Comparison of ENCODE assay signal across 18 cellular contexts in the genomic region with DNA sequence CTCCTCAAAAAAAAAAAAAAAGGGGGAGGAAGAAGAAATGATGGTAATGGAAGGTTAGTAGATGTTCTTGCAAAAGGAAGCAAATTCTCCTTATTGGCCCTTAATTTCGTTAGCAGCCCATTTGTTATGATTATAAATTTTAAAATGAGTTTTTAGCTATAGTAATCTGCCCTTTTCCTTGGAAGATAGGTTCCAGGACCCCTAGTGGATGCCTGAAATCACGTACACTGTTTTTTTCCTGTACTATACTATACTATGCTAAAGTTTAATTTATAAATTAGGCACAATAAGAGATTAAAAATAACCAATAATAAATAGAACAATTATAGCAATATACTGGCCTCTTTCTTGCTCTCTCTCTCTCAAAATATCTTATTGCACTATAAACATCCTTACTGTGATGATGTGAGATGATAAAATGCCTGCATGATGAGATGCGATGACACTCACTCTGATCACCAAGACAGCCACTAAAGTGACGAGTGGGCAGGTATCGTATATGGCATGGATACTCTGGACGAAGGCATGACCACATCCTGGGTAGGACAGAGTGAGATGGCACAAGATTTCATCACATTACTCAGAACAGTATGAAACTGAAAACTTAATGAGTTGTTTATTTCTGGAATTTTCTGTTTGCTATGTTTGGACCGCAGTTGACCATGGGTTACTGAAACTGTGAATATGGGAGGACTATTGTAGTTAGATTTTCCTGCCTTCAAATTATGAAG.
DNase-seq lines count a peak whose midpoint lies in the region; ATAC-seq and TF ChIP-seq lines count a peak whose summit lies in the region.
"Had no signal": no experiment of that assay in that cellular context is flagged by ENCODE, and none has a peak within 500 bp of the region (broad histone marks: within the 10 kb centered on the region; RNA-seq: fewer than 3 reads in every experiment).

No MANE protein-coding gene starts in this region.

- no peaks in the 10 kb centered on the region for H3K9me3 Mint-ChIP-seq in T-helper 1 cell treated with Interleukin-12 subunit alpha and Interleukin-12 subunit beta and Interleukin-4 antibody, amounts not matched to agents 30 μg/mL and 1 μg/mL, for 36 hours
- no peaks in the 10 kb centered on the region for H3K9me3 Mint-ChIP-seq in brain
- H3K9me3 Mint-ChIP-seq: activated CD4-positive, alpha-beta T cell treated with anti-CD3 and anti-CD28 coated beads, Interleukin-2, amount 10 ng/mL, durations not matched to agents 24 days and 14 days; activated T-cell treated with anti-CD3 and anti-CD28 coated beads, Interleukin-2, amount 50 U/mL, for 72 hours; dendritic cell treated with granulocyte-macrophage colony-stimulating factor and Interleukin-4, amounts not matched to agents 40 ng/mL and 50 ng/mL, for 4 days had no signal

- no peak overlapping the region for H3K9ac ChIP-seq in Loucy (ENCODE audit: low read depth, low read length, poor library complexity, severe bottlenecking)

- H3F3A ChIP-seq in Loucy (ENCODE audit: low read depth): no peaks in the 10 kb centered on the region

- TF ChIP-seq CTCF in Loucy (conservative IDR thresholded peaks at IDR 0.05; ENCODE audit: low read length) (no peak), brain (conservative IDR thresholded peaks at IDR 0.05) (no peak), osteoblast (IDR thresholded peaks at IDR 0.05; ENCODE audit: extremely low read depth, low read depth, low read length) (peak; percentile 32)

- H3K4me1 ChIP-seq in Loucy (ENCODE audit: insufficient read depth, low read length, poor library complexity, severe bottlenecking) (peaks cover 15% of the 10 kb centered on the region), osteoblast (ENCODE audit: insufficient read depth, low read length) (no peaks in the 10 kb centered on the region)
- H3K4me1 ChIP-seq: suprapubic skin had no signal

- no peak overlapping the region for H3K27ac ChIP-seq in osteoblast (ENCODE audit: low read depth, low read length)
- H3K27ac ChIP-seq: suprapubic skin had no signal

- H3K4me1 Mint-ChIP-seq in T-helper 1 cell treated with Interleukin-12 subunit alpha and Interleukin-12 subunit beta and Interleukin-4 antibody, amounts not matched to agents 30 μg/mL and 1 μg/mL, for 36 hours (ENCODE audit: low read depth): peaks cover 20% of the 10 kb centered on the region
- H3K4me1 Mint-ChIP-seq in brain: peaks cover 25% of the 10 kb centered on the region

- no peak for DNase-seq in T-helper 1 cell
- no peak for DNase-seq in osteoblast (ENCODE audit: insufficient read length, low spot score, missing footprints)
- no peak for DNase-seq in stimulated activated CD4-positive, alpha-beta T cell treated with anti-CD3 and anti-CD28 coated beads, Interleukin-2, amount 100 ng/mL, for 48 hours
- no peak for DNase-seq in OCI-M2 (lab: John Stamatoyannopoulos, UW; ENCODE audit: unreplicated experiment)
- DNase-seq: 8988T; activated CD4-positive, alpha-beta T cell treated with anti-CD3 and anti-CD28 coated beads, Interleukin-2, amount 10 ng/mL, durations not matched to agents 24 days and 14 days; activated T-cell treated with anti-CD3 and anti-CD28 coated beads, Interleukin-2, amount 50 U/mL, for 72 hours; Caco-2; NCI-H2107; NCI-H748 treated with DMSO at 0.1 percent for 48 hours; T1000 had no signal

- ATAC-seq in GM18909 (IDR thresholded peaks at IDR 0.05; ENCODE audit: poor library complexity, unreplicated experiment): no peak
- ATAC-seq: left lobe of liver had no signal

- no peaks in the 10 kb centered on the region for H3K27me3 Mint-ChIP-seq in T-helper 1 cell treated with Interleukin-12 subunit alpha and Interleukin-12 subunit beta and Interleukin-4 antibody, amounts not matched to agents 30 μg/mL and 1 μg/mL, for 36 hours (ENCODE audit: low read depth)
- no peaks in the 10 kb centered on the region for H3K27me3 Mint-ChIP-seq in brain
- H3K27me3 Mint-ChIP-seq: activated CD4-positive, alpha-beta T cell treated with anti-CD3 and anti-CD28 coated beads, Interleukin-2, amount 10 ng/mL, durations not matched to agents 24 days and 14 days; dendritic cell treated with granulocyte-macrophage colony-stimulating factor and Interleukin-4, amounts not matched to agents 40 ng/mL and 50 ng/mL, for 4 days had no signal

- peaks cover 37% of the 10 kb centered on the region for H3K36me3 Mint-ChIP-seq in T-helper 1 cell treated with Interleukin-12 subunit alpha and Interleukin-12 subunit beta and Interleukin-4 antibody, amounts not matched to agents 30 μg/mL and 1 μg/mL, for 36 hours (ENCODE audit: low read depth)
- H3K36me3 Mint-ChIP-seq in brain: peaks cover 60% of the 10 kb centered on the region

- H3K79me2 ChIP-seq in Loucy (ENCODE audit: insufficient read depth, low read length) (no peaks in the 10 kb centered on the region), osteoblast (ENCODE audit: insufficient read depth, low read length) (no peaks in the 10 kb centered on the region)

- H3K4me3 Mint-ChIP-seq in T-helper 1 cell treated with Interleukin-12 subunit alpha and Interleukin-12 subunit beta and Interleukin-4 antibody, amounts not matched to agents 30 μg/mL and 1 μg/mL, for 36 hours: peak overlapping the region; percentile 21
- H3K4me3 Mint-ChIP-seq in brain: no peak overlapping the region
- H3K4me3 Mint-ChIP-seq: activated CD4-positive, alpha-beta T cell treated with anti-CD3 and anti-CD28 coated beads, Interleukin-2, amount 10 ng/mL, durations not matched to agents 24 days and 14 days; activated T-cell treated with anti-CD3 and anti-CD28 coated beads, Interleukin-2, amount 50 U/mL, for 72 hours; dendritic cell treated with granulocyte-macrophage colony-stimulating factor and Interleukin-4, amounts not matched to agents 40 ng/mL and 50 ng/mL, for 4 days had no signal

- H3K9me2 ChIP-seq in Loucy (replicated peaks; ENCODE audit: low read depth, low read length): no peaks in the 10 kb centered on the region

- H4K20me1 ChIP-seq in Loucy (ENCODE audit: insufficient read depth, low read length, poor library complexity, severe bottlenecking) (no peaks in the 10 kb centered on the region), osteoblast (ENCODE audit: insufficient read depth, low read length) (no peaks in the 10 kb centered on the region)

- no peaks in the 10 kb centered on the region for H3K9me3 ChIP-seq in Loucy (ENCODE audit: insufficient read depth, low read depth, low read length)
- H3K9me3 ChIP-seq in osteoblast (ENCODE audit: low read depth, low read length): no peaks in the 10 kb centered on the region
- H3K9me3 ChIP-seq: Caco-2, suprapubic skin had no signal

- no peaks in the 10 kb centered on the region for H3K27me3 ChIP-seq in Loucy (ENCODE audit: insufficient read depth, low read length, poor library complexity, severe bottlenecking)
- no peaks in the 10 kb centered on the region for H3K27me3 ChIP-seq in osteoblast (ENCODE audit: insufficient read depth, low read length)
- H3K27me3 ChIP-seq: suprapubic skin had no signal

- H2AFZ ChIP-seq in Loucy (ENCODE audit: low read length): peak overlapping the region; percentile 55; the same call in 1 of the 2 replicates
- no peak overlapping the region for H2AFZ ChIP-seq in osteoblast (ENCODE audit: low read length)

- no peaks in the 10 kb centered on the region for H3K36me3 ChIP-seq in Loucy (ENCODE audit: insufficient read depth, low read length)
- peaks cover 33% of the 10 kb centered on the region for H3K36me3 ChIP-seq in osteoblast (ENCODE audit: insufficient read depth, low read length)

- H3K4me2 ChIP-seq in Loucy (ENCODE audit: low read depth, low read length, poor library complexity, severe bottlenecking) (no peak overlapping the region), osteoblast (ENCODE audit: insufficient read depth, low read length) (no peak overlapping the region)

- H3K4me3 ChIP-seq in Loucy (ENCODE audit: low read length, poor library complexity, severe bottlenecking) (no peak overlapping the region), osteoblast (ENCODE audit: insufficient read depth, low read length) (no peak overlapping the region)
- H3K4me3 ChIP-seq: suprapubic skin had no signal

- H3K27ac Mint-ChIP-seq in T-helper 1 cell treated with Interleukin-12 subunit alpha and Interleukin-12 subunit beta and Interleukin-4 antibody, amounts not matched to agents 30 μg/mL and 1 μg/mL, for 36 hours: no peak overlapping the region
- peak overlapping the region in 3 of 5 experiments; percentile 2 to 52 (median 31) for H3K27ac Mint-ChIP-seq in brain
- H3K27ac Mint-ChIP-seq: activated CD4-positive, alpha-beta T cell treated with anti-CD3 and anti-CD28 coated beads, Interleukin-2, amount 10 ng/mL, durations not matched to agents 24 days and 14 days; activated T-cell treated with anti-CD3 and anti-CD28 coated beads, Interleukin-2, amount 50 U/mL, for 72 hours; dendritic cell treated with granulocyte-macrophage colony-stimulating factor and Interleukin-4, amounts not matched to agents 40 ng/mL and 50 ng/mL, for 4 days had no signal
